Comparison of ENCODE assay signal across 8 cellular contexts in the genomic region with DNA sequence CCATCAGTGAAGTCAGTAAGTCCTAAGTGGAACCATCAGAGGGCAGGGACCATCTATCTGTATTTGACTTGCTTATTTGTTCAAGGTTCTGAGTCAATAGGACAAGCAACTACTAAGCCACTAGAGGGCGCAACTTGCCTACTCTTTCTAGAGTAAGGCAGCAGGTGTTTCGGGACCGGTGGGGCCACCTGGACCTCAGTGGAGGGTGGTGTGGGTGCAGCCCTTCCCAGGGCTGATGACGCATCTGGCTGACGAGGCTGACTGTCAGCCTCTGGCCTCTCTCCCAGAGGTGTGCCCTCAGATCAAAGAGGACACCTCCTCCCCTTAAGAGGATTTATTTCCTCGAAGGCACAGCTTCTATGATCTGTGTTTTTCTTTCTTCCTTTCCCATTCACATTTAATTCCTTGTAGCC. TPM values are rescaled to one million over a fixed set of nuclear protein-coding genes. Genes with fewer than 3 reads are reported as not detected.
DNase-seq lines count a peak whose midpoint lies in the region; ATAC-seq, FAIRE-seq and TF ChIP-seq lines count a peak whose summit lies in the region.

No MANE protein-coding gene starts in this region.

- H3K27ac Mint-ChIP-seq in activated B cell treated with CpG ODN at 0.5 μM for 24 hours = no peak overlapping the region

- no peak overlapping the region for H3K4me3 ChIP-seq in bronchial epithelial cell (ENCODE audit: low read depth, low read length)

- H3K4me1 Mint-ChIP-seq in activated B cell treated with CpG ODN at 0.5 μM for 24 hours = peaks cover 23% of the 10 kb centered on the region

- intact Hi-C loops in activated B cell treated with CpG ODN at 0.5 μM for 24 hours (cut with micrococcal nuclease) = loop anchor here (1.0 to 5.0 kb wide), 5 partner anchors 15 to 491 kb away; partner anchors contain the start of gene DOP1B

- CTCF ChIA-PET in activated B cell treated with CpG ODN at 0.5 μM for 24 hours (lab: Charles Lee) = interaction anchor here (0.6 to 3.4 kb wide), 8 partner anchors 11 to 188 kb away, joined by 3 to 22 read pairs (median 5); no protein-coding TSS in a partner anchor

- H3K4me3 Mint-ChIP-seq in activated B cell treated with CpG ODN at 0.5 μM for 24 hours = no peak overlapping the region

- no peaks in the 10 kb centered on the region for H3K27me3 Mint-ChIP-seq in activated B cell treated with CpG ODN at 0.5 μM for 24 hours

- POLR2A ChIA-PET in activated B cell treated with CpG ODN at 0.5 μM for 24 hours (lab: Charles Lee) = interaction anchor here (0.7 to 1.3 kb wide), 3 partner anchors 8 to 80 kb away, joined by 3 to 10 read pairs (median 6); no protein-coding TSS in a partner anchor

- TF ChIP-seq CTCF in activated B cell treated with CpG ODN at 0.5 μM for 24 hours (IDR thresholded peaks at IDR 0.05) (peak; percentile 74), bronchial epithelial cell (IDR thresholded peaks at IDR 0.05; ENCODE audit: insufficient read depth, low read length, severe bottlenecking) (peak; percentile 84)

- H3K36me3 Mint-ChIP-seq in activated B cell treated with CpG ODN at 0.5 μM for 24 hours (ENCODE audit: low read depth) = peaks cover 14% of the 10 kb centered on the region

- no peaks in the 10 kb centered on the region for H3K27me3 ChIP-seq in bronchial epithelial cell (ENCODE audit: control insufficient read depth, insufficient read depth, low read length)

- FAIRE-seq in bronchial epithelial cell (lab: Jason Lieb, UNC) = peak; percentile 93

- ATAC-seq in GM18873 (IDR thresholded peaks at IDR 0.05; ENCODE audit: low FRiP score, unreplicated experiment) (peak; percentile 74), HG03342 (IDR thresholded peaks at IDR 0.05; ENCODE audit: unreplicated experiment) (peak; percentile 82), activated B cell treated with CpG ODN at 0.5 μM for 24 hours (ENCODE audit: low read depth) (peak; percentile 88)

- in situ Hi-C loops in ACHN (cut with HindIII; ENCODE audit: low pct_ligation_motif_present, low pct_unique_long_range_greater_than_20kb, low sequenced_read_pairs) = no loop called here

- peak; percentile 89 for DNase-seq in ACHN
- peak; percentile 24 to 84 for DNase-seq in NCI-H446 (lab: John Stamatoyannopoulos, UW)
- peak; percentile 49 for DNase-seq in activated B cell treated with CpG ODN at 0.5 μM for 24 hours
- DNase-seq in bronchial epithelial cell (ENCODE audit: low read depth) = peak; percentile 98
- DNase-seq in islet precursor cell = peak; percentile 96
- DNase-seq in stimulated activated CD4-positive, alpha-beta T cell treated with anti-CD3 and anti-CD28 coated beads, Interleukin-2, amount 100 ng/mL, for 24 hours = peak; percentile 76 to 86

- H3K36me3 ChIP-seq in bronchial epithelial cell (ENCODE audit: control insufficient read depth, insufficient read depth, low read length) = peaks cover 5% of the 10 kb centered on the region

- no peaks in the 10 kb centered on the region for H3K9me3 Mint-ChIP-seq in activated B cell treated with CpG ODN at 0.5 μM for 24 hours

RNA-seq across cellular contexts. Expression of gene CBR3, which starts 6.6 kb away (rescaled TPM):
- total RNA-seq in activated B cell treated with CpG ODN at 0.5 μM for 24 hours (4.7 and 5.4 TPM in 2 replicates), bronchial epithelial cell (0.26 and 0.38 TPM in 2 replicates)

RNA-seq across cellular contexts. Expression of gene DOP1B, which starts 15.1 kb away (rescaled TPM):
- 31.2 and 33.9 TPM in 2 replicates for total RNA-seq in activated B cell treated with CpG ODN at 0.5 μM for 24 hours
- total RNA-seq in bronchial epithelial cell = 3.4 and 5.8 TPM in 2 replicates
